ENCODE assay signal across 8 cellular contexts in the genomic region with DNA sequence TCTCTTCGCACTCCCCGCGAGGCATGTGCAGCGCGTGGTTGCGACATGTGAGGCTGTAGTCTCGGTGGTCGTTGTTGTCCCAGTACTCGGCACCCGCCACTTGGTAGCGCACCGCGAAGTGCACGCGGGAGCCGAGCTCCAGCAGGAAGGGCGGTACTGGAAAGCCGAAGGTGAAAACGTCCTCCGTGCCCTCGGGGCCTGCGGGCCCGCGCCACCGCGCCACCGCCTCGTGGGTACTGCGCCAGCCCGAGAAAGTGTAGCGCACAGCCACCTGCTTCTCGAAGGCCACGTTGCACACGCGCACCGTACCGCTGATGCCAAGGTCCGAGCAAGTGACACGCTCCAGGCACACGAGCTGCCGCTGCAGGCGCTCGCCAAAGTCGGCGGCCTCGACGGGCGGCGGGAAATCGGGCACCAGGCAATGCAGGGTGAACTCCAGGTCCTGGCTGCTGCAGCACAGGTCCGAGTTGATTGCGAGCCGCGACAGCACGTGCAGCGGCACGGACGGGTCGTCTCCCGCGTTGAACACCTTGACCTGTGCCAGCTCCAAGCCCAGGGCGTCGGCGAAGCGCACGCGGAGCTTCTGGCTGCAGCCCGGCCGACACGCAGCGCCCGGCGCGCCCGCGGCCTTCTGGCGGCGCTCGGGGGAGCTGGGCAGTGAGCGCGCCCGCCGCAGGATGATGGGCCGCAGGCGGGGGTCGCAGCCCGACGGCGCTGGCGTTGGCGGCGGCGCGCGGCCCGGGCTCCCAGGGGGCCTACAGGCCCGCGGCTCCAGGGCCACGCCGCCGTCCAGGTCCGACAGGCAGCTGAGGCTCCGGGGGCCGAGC. TPM values are rescaled to one million over a fixed set of nuclear protein-coding genes. Genes with fewer than 3 reads are reported as not detected.
DNase-seq lines count a peak whose midpoint lies in the region; ATAC-seq and TF ChIP-seq lines count a peak whose summit lies in the region.

No MANE protein-coding gene starts in this region.

- POLR2A ChIA-PET in CD8-positive, alpha-beta memory T cell (lab: Charles Lee): interaction anchor here (0.9 kb wide), 1 partner anchor 13 kb away, joined by 3 read pairs; no protein-coding TSS in a partner anchor

- peak overlapping the region; percentile 97 for H3K27ac ChIP-seq in CD8-positive, alpha-beta memory T cell (ENCODE audit: low read depth, low read length)
- H3K27ac ChIP-seq in adipose tissue (ENCODE audit: low read depth, low read length): peak overlapping the region; percentile 88
- H3K27ac ChIP-seq in iPS-20b (ENCODE audit: low read length): no peak overlapping the region

- CTCF ChIA-PET in CD8-positive, alpha-beta memory T cell (lab: Charles Lee): interaction anchor here (1.3 to 3.8 kb wide), 4 partner anchors 8 to 198 kb away, joined by 3 to 29 read pairs (median 4); no protein-coding TSS in a partner anchor

- H3K4me3 Mint-ChIP-seq in CD8-positive, alpha-beta memory T cell: peak overlapping the region; percentile 87 to 99 (median 96)
- peak overlapping the region; percentile 93 for H3K4me3 Mint-ChIP-seq in stimulated activated effector memory CD8-positive, alpha-beta T cell treated with anti-CD3 and anti-CD28 coated beads, Interleukin-12 subunit alpha, Interleukin-12 subunit beta, amount 100 ng/mL, for 72 hours

- no peaks in the 10 kb centered on the region for H3K9me3 ChIP-seq in CD8-positive, alpha-beta memory T cell (ENCODE audit: low read length)
- peaks cover 7% of the 10 kb centered on the region; the same call in 1 of the 2 replicates for H3K9me3 ChIP-seq in iPS-20b (ENCODE audit: insufficient read depth, low read depth, low read length)

- peaks cover 55 to 69% (median 57%) of the 10 kb centered on the region in 3 donors for H3K4me1 Mint-ChIP-seq in CD8-positive, alpha-beta memory T cell
- peaks cover 21% of the 10 kb centered on the region for H3K4me1 Mint-ChIP-seq in stimulated activated effector memory CD8-positive, alpha-beta T cell treated with anti-CD3 and anti-CD28 coated beads, Interleukin-12 subunit alpha, Interleukin-12 subunit beta, amount 100 ng/mL, for 72 hours

- H3K27me3 Mint-ChIP-seq in CD8-positive, alpha-beta memory T cell: no peaks in the 10 kb centered on the region

- peak; percentile 1 for ATAC-seq in HG03064 (IDR thresholded peaks at IDR 0.05; ENCODE audit: low read depth, unreplicated experiment)
- ATAC-seq in stimulated activated effector memory CD8-positive, alpha-beta T cell treated with anti-CD3 and anti-CD28 coated beads, Interleukin-12 subunit alpha, Interleukin-12 subunit beta, amount 100 ng/mL, for 72 hours: no peak
- ATAC-seq in GM21360 (IDR thresholded peaks at IDR 0.05; ENCODE audit: unreplicated experiment): no peak

- no peaks in the 10 kb centered on the region for H3K27me3 ChIP-seq in CD8-positive, alpha-beta memory T cell (ENCODE audit: insufficient read depth, low read length, poor library complexity, severe bottlenecking)
- H3K27me3 ChIP-seq in iPS-20b (ENCODE audit: insufficient read depth, low read length): peaks cover 47% of the 10 kb centered on the region

- peaks cover 17% of the 10 kb centered on the region for H3K36me3 ChIP-seq in CD8-positive, alpha-beta memory T cell (ENCODE audit: insufficient read depth, low read length)
- H3K36me3 ChIP-seq in iPS-20b (ENCODE audit: insufficient read depth, low read depth, low read length): peaks cover 23% of the 10 kb centered on the region

- H3K9me3 Mint-ChIP-seq in CD8-positive, alpha-beta memory T cell: no peaks in the 10 kb centered on the region
- no peaks in the 10 kb centered on the region for H3K9me3 Mint-ChIP-seq in stimulated activated effector memory CD8-positive, alpha-beta T cell treated with anti-CD3 and anti-CD28 coated beads, Interleukin-12 subunit alpha, Interleukin-12 subunit beta, amount 100 ng/mL, for 72 hours

- DNase-seq in CD8-positive, alpha-beta memory T cell: peak in 3 of 5 donors; percentile 5 to 49 (median 12)
- no peak for DNase-seq in stimulated activated effector memory CD8-positive, alpha-beta T cell treated with anti-CD3 and anti-CD28 coated beads, Interleukin-12 subunit alpha, Interleukin-12 subunit beta, amount 100 ng/mL, for 72 hours (ENCODE audit: low spot score in 2 of 2)
- no peak for DNase-seq in GM20000 (ENCODE audit: low spot score)
- DNase-seq in stimulated activated CD8-positive, alpha-beta memory T cell treated with anti-CD3 and anti-CD28 coated beads, Interleukin-4, amount 100 ng/mL, for 48 hours: no peak

- peak overlapping the region in 6 of 8 donors; percentile 26 to 99 (median 84) for H3K27ac Mint-ChIP-seq in CD8-positive, alpha-beta memory T cell
- peak overlapping the region; percentile 32 for H3K27ac Mint-ChIP-seq in stimulated activated effector memory CD8-positive, alpha-beta T cell treated with anti-CD3 and anti-CD28 coated beads, Interleukin-12 subunit alpha, Interleukin-12 subunit beta, amount 100 ng/mL, for 72 hours

- WGBS in adipose tissue, 3 donors: 44 to 59% (median 45%) methylated on average over 68 to 104 of the region's 104 CpGs

- peak overlapping the region; percentile 100 for H3K4me3 ChIP-seq in CD8-positive, alpha-beta memory T cell (ENCODE audit: low read length)
- H3K4me3 ChIP-seq in iPS-20b (ENCODE audit: low read length): peak overlapping the region; percentile 83; the same call in 1 of the 2 replicates

- no peak overlapping the region; the same call in 1 of the 2 replicates for H3K9ac ChIP-seq in iPS-20b (ENCODE audit: low read depth, low read length)

- peaks cover 0 to 35% (median 7%) of the 10 kb centered on the region in 3 donors for H3K36me3 Mint-ChIP-seq in CD8-positive, alpha-beta memory T cell
- peaks cover 33% of the 10 kb centered on the region for H3K36me3 Mint-ChIP-seq in stimulated activated effector memory CD8-positive, alpha-beta T cell treated with anti-CD3 and anti-CD28 coated beads, Interleukin-12 subunit alpha, Interleukin-12 subunit beta, amount 100 ng/mL, for 72 hours

- peaks cover 35% of the 10 kb centered on the region for H3K4me1 ChIP-seq in CD8-positive, alpha-beta memory T cell (ENCODE audit: insufficient read depth, low read length)
- H3K4me1 ChIP-seq in iPS-20b (ENCODE audit: insufficient read depth, low read length): peaks cover 6% of the 10 kb centered on the region; the same call in 1 of the 2 replicates

- TF ChIP-seq CTCF in GM20000 (IDR thresholded peaks at IDR 0.05; ENCODE audit: extremely low read depth, missing control alignments): no peak

RNA-seq across cellular contexts. Expression of gene PPP1R3D, which starts 0.8 kb away (rescaled TPM):
- total RNA-seq in CD8-positive, alpha-beta memory T cell: 1 to 10 TPM; 6.7 TPM
- polyA plus RNA-seq in CD8-positive, alpha-beta memory T cell: 3.3 TPM
- polyA plus RNA-seq in adipose tissue: 1 to 10 TPM; 2.6 to 3.6 (median 3.4) TPM

RNA-seq across cellular contexts. Expression of gene FAM217B, which starts 0.9 kb away (rescaled TPM):
- total RNA-seq in CD8-positive, alpha-beta memory T cell: 10 to 100 TPM; 35.9 to 39.3 TPM
- 32.2 TPM for polyA plus RNA-seq in CD8-positive, alpha-beta memory T cell
- polyA plus RNA-seq in adipose tissue: 1 to 10 TPM; 1.5 to 3.8 (median 2.4) TPM

RNA-seq across cellular contexts. Expression of gene SYCP2, which starts 5.8 kb away (rescaled TPM):
- 1 to 10 TPM; 3.4 to 3.8 TPM for total RNA-seq in CD8-positive, alpha-beta memory T cell
- polyA plus RNA-seq in CD8-positive, alpha-beta memory T cell: 2.3 TPM
- polyA plus RNA-seq in adipose tissue: 1 to 10 TPM; 1.0 to 8.1 (median 1.2) TPM

RNA-seq across cellular contexts. Expression of gene CDH26, which starts 19.0 kb away (rescaled TPM):
- under 1 TPM; 0.63 to 0.91 TPM for total RNA-seq in CD8-positive, alpha-beta memory T cell
- not detected for polyA plus RNA-seq in CD8-positive, alpha-beta memory T cell
- polyA plus RNA-seq in adipose tissue: 1 to 10 TPM in 1 of 3 donors, under 1 TPM in 2; 0.22 to 1.2 (median 0.45) TPM

Comparison
In these comparisons a context has a peak if more than half of its experiments do, and no peak if none do; other contexts are left out.
1. DNase-seq: peak in CD8-positive, alpha-beta memory T cell (3 of 5); none in stimulated activated effector memory CD8-positive, alpha-beta T cell treated with anti-CD3 and anti-CD28 coated beads, Interleukin-12 subunit alpha, Interleukin-12 subunit beta, amount 100 ng/mL, for 72 hours (0 of 2), GM20000 (single experiment) and stimulated activated CD8-positive, alpha-beta memory T cell treated with anti-CD3 and anti-CD28 coated beads, Interleukin-4, amount 100 ng/mL, for 48 hours (single experiment).